Comparison of ENCODE assay signal across 8 cellular contexts in the genomic region with DNA sequence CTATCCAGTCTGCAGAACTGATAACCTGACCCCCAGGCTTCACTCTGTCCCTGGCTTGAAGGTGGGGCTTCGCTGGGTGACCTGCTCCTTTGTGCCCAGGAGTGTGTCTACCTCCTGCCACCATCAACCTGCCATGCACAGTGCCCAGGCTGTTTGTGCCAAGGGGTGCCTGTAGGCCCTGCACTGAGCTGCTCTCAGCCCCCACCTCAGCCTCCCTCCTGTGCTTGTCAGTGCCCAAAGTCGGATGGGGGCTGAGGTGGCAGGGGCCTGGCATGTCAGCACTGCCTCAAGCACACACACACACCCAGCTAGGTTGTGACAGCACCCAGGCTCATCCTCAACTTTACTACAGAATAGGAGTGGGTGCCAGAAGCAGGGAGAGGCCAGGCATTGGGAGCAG.
"Had no signal": no experiment of that assay in that cellular context is flagged by ENCODE, and none has a peak within 500 bp of the region (broad histone marks: within the 10 kb centered on the region; RNA-seq: fewer than 3 reads in every experiment).

No MANE protein-coding gene starts in this region.

- H3K4me3 ChIP-seq: GM23338 had no signal

- H3K27ac ChIP-seq: HL-60, KMS-11 had no signal

- H2AFZ ChIP-seq: GM23338 had no signal

- H3K4me2 ChIP-seq: GM23338, KMS-11 had no signal

- ATAC-seq: GM23338, HCT116, HepG2 had no signal

- H3K9ac ChIP-seq: KMS-11 had no signal

- DNase-seq: H9, HFFc6, KBM-7 had no signal
